ENCODE assay signal across 17 cellular contexts in genomic region chr11:108601150-108601549, GRCh38.
"Had no signal": no experiment of that assay in that cellular context is flagged by ENCODE, and none has a peak within 500 bp of the region (broad histone marks: within the 10 kb centered on the region; RNA-seq: fewer than 3 reads in every experiment).

No MANE protein-coding gene starts in this region.

- DNase-seq: activated CD4-positive, alpha-beta T cell treated with anti-CD3 and anti-CD28 coated beads, Interleukin-2, amount 10 ng/mL, durations not matched to agents 7 days and 5 days; activated CD4-positive, CD25-positive, alpha-beta regulatory T cell; activated CD8-positive, alpha-beta memory T cell treated with anti-CD3 and anti-CD28 coated beads, Interleukin-2, amount 50 U/mL, for 48 hours; activated gamma-delta T cell; activated T-cell treated with anti-CD3 and anti-CD28 coated beads, Interleukin-2, amount 50 U/mL, for 72 hours; amygdala; dorsolateral prefrontal cortex; erythroblast; hippocampal formation; mesendoderm; occipital lobe; right cardiac atrium; small intestine; stimulated activated CD4-positive, alpha-beta T cell treated with anti-CD3 and anti-CD28 coated beads, Interleukin-4, amount 100 ng/mL, for 24 hours; stimulated activated naive CD4-positive, alpha-beta T cell had no signal

- H3K27me3 ChIP-seq: vagina had no signal

- H3K9me3 ChIP-seq: tibial nerve, vagina had no signal

- H3K27ac ChIP-seq: dorsolateral prefrontal cortex, tibial nerve, vagina had no signal

- H3K4me3 ChIP-seq: dorsolateral prefrontal cortex, tibial nerve, vagina had no signal

- H3K36me3 ChIP-seq: tibial nerve, vagina had no signal

- ATAC-seq: activated T-cell treated with anti-CD3 and anti-CD28 coated beads, Interleukin-2, amount 50 U/mL, for 72 hours; right cardiac atrium had no signal

- H3K4me1 ChIP-seq: tibial nerve, vagina had no signal
